In genomic region chr5:35863159-35863558, GRCh38 we compare ENCODE assay signal across 13 cellular contexts. TPM values are rescaled to one million over a fixed set of nuclear protein-coding genes. Genes with fewer than 3 reads are reported as not detected.
DNase-seq lines count a peak whose midpoint lies in the region; ATAC-seq and TF ChIP-seq lines count a peak whose summit lies in the region.
"Had no signal": no experiment of that assay in that cellular context is flagged by ENCODE, and none has a peak within 500 bp of the region (broad histone marks: within the 10 kb centered on the region; RNA-seq: fewer than 3 reads in every experiment).

No MANE protein-coding gene starts in this region.

- H3K4me1 ChIP-seq in Karpas-422 (ENCODE audit: low read length): no peaks in the 10 kb centered on the region

- no peak for TF ChIP-seq CTCF in activated CD8-positive, alpha-beta T cell treated with anti-CD3 and anti-CD28 coated beads for 36 hours (IDR thresholded peaks at IDR 0.05)

- intact Hi-C loops in activated naive CD4-positive, alpha-beta T cell treated with anti-CD3 and anti-CD28 coated beads for 36 hours (cut with micrococcal nuclease): loop anchor here (1.0 kb wide), 1 partner anchor 21 kb away; no protein-coding TSS in a partner anchor
- intact Hi-C loops in activated CD8-positive, alpha-beta T cell treated with anti-CD3 and anti-CD28 coated beads for 36 hours (cut with micrococcal nuclease): no loop called here

- no peaks in the 10 kb centered on the region for H3K79me2 ChIP-seq in Karpas-422 (ENCODE audit: low read length)

- H3K9ac ChIP-seq in Karpas-422 (ENCODE audit: low read length): no peak overlapping the region

- no peaks in the 10 kb centered on the region for H4K20me1 ChIP-seq in Karpas-422 (ENCODE audit: insufficient read depth, low read depth, low read length)

- CTCF ChIA-PET in activated naive CD4-positive, alpha-beta T cell treated with anti-CD3 and anti-CD28 coated beads for 36 hours (lab: Charles Lee): interaction anchor here (1.0 to 14.8 kb wide), 14 partner anchors 17 to 212 kb away, joined by 3 to 163 read pairs (median 5); no protein-coding TSS in a partner anchor
- CTCF ChIA-PET in activated CD8-positive, alpha-beta T cell treated with anti-CD3 and anti-CD28 coated beads for 36 hours (lab: Charles Lee): interaction anchor here (0.8 to 8.1 kb wide), 19 partner anchors 9 to 246 kb away, joined by 3 to 59 read pairs (median 4); partner anchors contain the start of gene SPEF2

- in situ Hi-C loops in KBM-7 (cut with MboI; ENCODE audit: low pct_unique_long_range_greater_than_20kb, low sequenced_read_pairs): no loop called here

- H3K27ac Mint-ChIP-seq in activated naive CD4-positive, alpha-beta T cell treated with anti-CD3 and anti-CD28 coated beads for 36 hours: peak overlapping the region; percentile 100
- peak overlapping the region; percentile 97 for H3K27ac Mint-ChIP-seq in activated CD8-positive, alpha-beta T cell treated with anti-CD3 and anti-CD28 coated beads for 36 hours
- H3K27ac Mint-ChIP-seq in stimulated activated naive CD8-positive, alpha-beta T cell treated with anti-CD3 and anti-CD28 coated beads, Interleukin-15, Interleukin-2, amounts not matched to agents 100 ng/mL and 50 ng/mL, for 24 hours: peak overlapping the region; percentile 84

- no peaks in the 10 kb centered on the region for H3K9me2 ChIP-seq in Karpas-422 (replicated peaks; ENCODE audit: insufficient read depth, low read length)

- peak; percentile 52 for ATAC-seq in activated CD8-positive, alpha-beta T cell treated with anti-CD3 and anti-CD28 coated beads for 36 hours
- ATAC-seq in HG02938 (IDR thresholded peaks at IDR 0.05; ENCODE audit: unreplicated experiment): no peak
- ATAC-seq: Right ventricle myocardium inferior had no signal

- DNase-seq in activated naive CD4-positive, alpha-beta T cell treated with anti-CD3 and anti-CD28 coated beads for 36 hours: peak; percentile 50
- no peak for DNase-seq in activated naive CD4-positive, alpha-beta T cell treated with anti-CD3 and anti-CD28 coated beads, Interleukin-2, amount 50 U/mL, for 16 hours
- DNase-seq in KBM-7 (peak; percentile 72), GF-D8 (lab: John Stamatoyannopoulos, UW) (no peak), Karpas-422 (no peak)
- DNase-seq in activated CD8-positive, alpha-beta T cell treated with anti-CD3 and anti-CD28 coated beads for 36 hours: peak; percentile 45
- DNase-seq: kidney, NCI-H2029, small intestine had no signal

- H3K4me2 ChIP-seq in Karpas-422 (ENCODE audit: low read depth, low read length, poor library complexity, severe bottlenecking): no peak overlapping the region

- H3K27me3 ChIP-seq in Karpas-422 (ENCODE audit: low read length): no peaks in the 10 kb centered on the region

- peaks cover 3% of the 10 kb centered on the region for H3K9me3 Mint-ChIP-seq in activated naive CD4-positive, alpha-beta T cell treated with anti-CD3 and anti-CD28 coated beads for 36 hours
- H3K9me3 Mint-ChIP-seq in activated CD8-positive, alpha-beta T cell treated with anti-CD3 and anti-CD28 coated beads for 36 hours: peaks cover 7% of the 10 kb centered on the region
- peaks cover 3% of the 10 kb centered on the region for H3K9me3 Mint-ChIP-seq in stimulated activated naive CD8-positive, alpha-beta T cell treated with anti-CD3 and anti-CD28 coated beads, Interleukin-15, Interleukin-2, amounts not matched to agents 100 ng/mL and 50 ng/mL, for 24 hours

- no peak overlapping the region for H3K27ac ChIP-seq in Karpas-422 (ENCODE audit: low read length)

- H3K36me3 ChIP-seq in Karpas-422 (ENCODE audit: insufficient read depth, low read length): no peaks in the 10 kb centered on the region

- H3K4me3 ChIP-seq in Karpas-422 (ENCODE audit: low read length): no peak overlapping the region

- no peaks in the 10 kb centered on the region for H3K27me3 Mint-ChIP-seq in activated naive CD4-positive, alpha-beta T cell treated with anti-CD3 and anti-CD28 coated beads for 36 hours (ENCODE audit: low read depth)
- no peaks in the 10 kb centered on the region for H3K27me3 Mint-ChIP-seq in activated CD8-positive, alpha-beta T cell treated with anti-CD3 and anti-CD28 coated beads for 36 hours
- H3K27me3 Mint-ChIP-seq in stimulated activated naive CD8-positive, alpha-beta T cell treated with anti-CD3 and anti-CD28 coated beads, Interleukin-15, Interleukin-2, amounts not matched to agents 100 ng/mL and 50 ng/mL, for 24 hours: no peaks in the 10 kb centered on the region

- no peaks in the 10 kb centered on the region for H3K9me3 ChIP-seq in Karpas-422 (ENCODE audit: low read length)

- peaks cover 71% of the 10 kb centered on the region for H3K4me1 Mint-ChIP-seq in activated naive CD4-positive, alpha-beta T cell treated with anti-CD3 and anti-CD28 coated beads for 36 hours (ENCODE audit: low read depth)
- peaks cover 80% of the 10 kb centered on the region for H3K4me1 Mint-ChIP-seq in activated CD8-positive, alpha-beta T cell treated with anti-CD3 and anti-CD28 coated beads for 36 hours (ENCODE audit: low read depth)
- peaks cover 91% of the 10 kb centered on the region for H3K4me1 Mint-ChIP-seq in stimulated activated naive CD8-positive, alpha-beta T cell treated with anti-CD3 and anti-CD28 coated beads, Interleukin-15, Interleukin-2, amounts not matched to agents 100 ng/mL and 50 ng/mL, for 24 hours (ENCODE audit: low read depth)

- H3K4me3 Mint-ChIP-seq in activated naive CD4-positive, alpha-beta T cell treated with anti-CD3 and anti-CD28 coated beads for 36 hours: peak overlapping the region; percentile 81
- H3K4me3 Mint-ChIP-seq in activated CD8-positive, alpha-beta T cell treated with anti-CD3 and anti-CD28 coated beads for 36 hours: peak overlapping the region; percentile 95
- peak overlapping the region; percentile 88 for H3K4me3 Mint-ChIP-seq in stimulated activated naive CD8-positive, alpha-beta T cell treated with anti-CD3 and anti-CD28 coated beads, Interleukin-15, Interleukin-2, amounts not matched to agents 100 ng/mL and 50 ng/mL, for 24 hours
- H3K4me3 Mint-ChIP-seq: neural crest cell had no signal

- no peak overlapping the region for H2AFZ ChIP-seq in Karpas-422 (ENCODE audit: low read length)

- POLR2A ChIA-PET in activated CD8-positive, alpha-beta T cell treated with anti-CD3 and anti-CD28 coated beads for 36 hours (lab: Charles Lee): interaction anchor here (0.8 to 15.5 kb wide), 12 partner anchors 9 to 87 kb away, joined by 3 to 168 read pairs (median 6); no protein-coding TSS in a partner anchor

- H3K36me3 Mint-ChIP-seq in activated naive CD4-positive, alpha-beta T cell treated with anti-CD3 and anti-CD28 coated beads for 36 hours (ENCODE audit: low read depth): peaks cover 86% of the 10 kb centered on the region
- peaks cover 91% of the 10 kb centered on the region for H3K36me3 Mint-ChIP-seq in activated CD8-positive, alpha-beta T cell treated with anti-CD3 and anti-CD28 coated beads for 36 hours (ENCODE audit: low read depth)
- H3K36me3 Mint-ChIP-seq in stimulated activated naive CD8-positive, alpha-beta T cell treated with anti-CD3 and anti-CD28 coated beads, Interleukin-15, Interleukin-2, amounts not matched to agents 100 ng/mL and 50 ng/mL, for 24 hours (ENCODE audit: low read depth): peaks cover 95% of the 10 kb centered on the region

RNA-seq across cellular contexts. Expression of gene IL7R, which starts 6.5 kb away (rescaled TPM):
- total RNA-seq in activated naive CD4-positive, alpha-beta T cell treated with anti-CD3 and anti-CD28 coated beads for 36 hours: 100 to 1,000 TPM; 144 to 147 TPM
- total RNA-seq in activated CD8-positive, alpha-beta T cell treated with anti-CD3 and anti-CD28 coated beads for 36 hours: 100 to 1,000 TPM; 136 to 142 TPM
- not detected in 2 replicates for total RNA-seq in Karpas-422 (2014; rRNA removed; shearing (Covaris generic); ENCODE audit: low replicate concordance)
- total RNA-seq: neural crest cell had no signal

Comparison
In these comparisons a context has a peak if more than half of its experiments do, and no peak if none do; other contexts are left out.
1. DNase-seq: peak in activated naive CD4-positive, alpha-beta T cell treated with anti-CD3 and anti-CD28 coated beads for 36 hours (single experiment), KBM-7 (single experiment) and activated CD8-positive, alpha-beta T cell treated with anti-CD3 and anti-CD28 coated beads for 36 hours (single experiment); none in activated naive CD4-positive, alpha-beta T cell treated with anti-CD3 and anti-CD28 coated beads, Interleukin-2, amount 50 U/mL, for 16 hours (single experiment), GF-D8 (single experiment) and Karpas-422 (single experiment).
2. RNA of gene IL7R, which starts 6.5 kb away (total RNA-seq): 144 to 147 TPM in activated naive CD4-positive, alpha-beta T cell treated with anti-CD3 and anti-CD28 coated beads for 36 hours and 136 to 142 TPM in activated CD8-positive, alpha-beta T cell treated with anti-CD3 and anti-CD28 coated beads for 36 hours; not detected in Karpas-422; every median in the first group is over 100 times any median in the second.
3. Peak in every context shown above with its lines, with median percentiles within 50 percentile points of each other: H3K27ac Mint-ChIP-seq and H3K4me3 Mint-ChIP-seq.